In genomic region chr1:189311915-189312314, GRCh38 we compare ENCODE assay signal across 25 cellular contexts.
DNase-seq lines count a peak whose midpoint lies in the region; ATAC-seq and TF ChIP-seq lines count a peak whose summit lies in the region.
"Had no signal": no experiment of that assay in that cellular context is flagged by ENCODE, and none has a peak within 500 bp of the region (broad histone marks: within the 10 kb centered on the region; RNA-seq: fewer than 3 reads in every experiment).

No MANE protein-coding gene starts in this region.

- H3K27me3 ChIP-seq in endodermal cell (ENCODE audit: control insufficient read depth, insufficient read depth, low read length, poor library complexity, severe bottlenecking) (no peaks in the 10 kb centered on the region), neural progenitor cell (no peaks in the 10 kb centered on the region), dorsolateral prefrontal cortex (no peaks in the 10 kb centered on the region), SK-N-SH (ENCODE audit: insufficient read depth) (no peaks in the 10 kb centered on the region)
- H3K27me3 ChIP-seq: BE2C; BLaER1 treated with 17β-estradiol and CSF1 and Interleukin-3, amounts not matched to agents 10 nM and 100 nM had no signal

- intact Hi-C loops in dorsolateral prefrontal cortex (cut with DNase I), result no loop called here

- H3K4me3 ChIP-seq in endodermal cell (ENCODE audit: low read length) (peak overlapping the region; percentile 43), neural progenitor cell (no peak overlapping the region), dorsolateral prefrontal cortex (no peak overlapping the region), SK-N-SH (ENCODE audit: low read depth in 2 of 2, low read length in 1 of 2) (no peak overlapping the region)
- H3K4me3 ChIP-seq: A549; BLaER1 treated with 17β-estradiol and CSF1 and Interleukin-3, amounts not matched to agents 10 nM and 100 nM; GM12878; GM23248 had no signal

- TF ChIP-seq CTCF in WTC11 (IDR thresholded peaks at IDR 0.05) (no peak), endodermal cell (conservative IDR thresholded peaks at IDR 0.05) (no peak), neural progenitor cell (IDR thresholded peaks at IDR 0.05) (no peak), dorsolateral prefrontal cortex (IDR thresholded peaks at IDR 0.05 in 54 of 56, conservative IDR thresholded peaks at IDR 0.05 in 2 of 56; ENCODE audit: low read depth in 1 of 56, partially characterized antibody in 56 of 56) (no peak), SK-N-SH (IDR thresholded peaks at IDR 0.05) (no peak)

- WGBS in endodermal cell (ENCODE audit: insufficient coverage in 1 of 2, insufficient read length in 1 of 2), 2 experiments, result 65 to 89% methylated on average over 1 to 2 of the region's 2 CpGs
- 91% methylated on average over 2 of the region's 2 CpGs for WGBS in SK-N-SH (ENCODE audit: low lambda C conversion rate)

- H3K4me2 ChIP-seq in neural progenitor cell (peak overlapping the region; percentile 53), SK-N-SH (no peak overlapping the region)
- H3K4me2 ChIP-seq: A549; BLaER1 treated with 17β-estradiol and CSF1 and Interleukin-3, amounts not matched to agents 10 nM and 100 nM had no signal

- H3F3A ChIP-seq in neural progenitor cell (ENCODE audit: low read depth) (peaks cover 15% of the 10 kb centered on the region), SK-N-SH (replicated peaks; ENCODE audit: insufficient read depth) (no peaks in the 10 kb centered on the region)

- no peak overlapping the region for H2AFZ ChIP-seq in neural progenitor cell (replicated peaks)
- no peak overlapping the region for H2AFZ ChIP-seq in SK-N-SH (ENCODE audit: low read depth)
- H2AFZ ChIP-seq: GM23248 had no signal

- H3K9me3 ChIP-seq in endodermal cell (ENCODE audit: control insufficient read depth, low read length) (no peaks in the 10 kb centered on the region), neural progenitor cell (ENCODE audit: low read depth) (no peaks in the 10 kb centered on the region), SK-N-SH (no peaks in the 10 kb centered on the region)
- H3K9me3 ChIP-seq: A549; BE2C; BLaER1 treated with 17β-estradiol and CSF1 and Interleukin-3, amounts not matched to agents 10 nM and 100 nM had no signal

- H3K36me3 ChIP-seq in endodermal cell (ENCODE audit: control insufficient read depth, insufficient read depth, low read length) (no peaks in the 10 kb centered on the region), neural progenitor cell (no peaks in the 10 kb centered on the region), SK-N-SH (replicated peaks in 1 of 2; ENCODE audit: control insufficient read depth in 1 of 2, insufficient read depth in 2 of 2, low read length in 1 of 2) (no peaks in the 10 kb centered on the region)
- H3K36me3 ChIP-seq: BE2C; BLaER1 treated with 17β-estradiol and CSF1 and Interleukin-3, amounts not matched to agents 10 nM and 100 nM had no signal

- H3K27ac Mint-ChIP-seq in WTC11, result peak overlapping the region; percentile 78; the same call in 1 of the 2 replicates
- H3K27ac Mint-ChIP-seq in endodermal cell, result no peak overlapping the region
- no peak overlapping the region for H3K27ac Mint-ChIP-seq in neural progenitor cell
- H3K27ac Mint-ChIP-seq: CD14-positive monocyte; CD4-positive, alpha-beta T cell; CD8-positive, alpha-beta memory T cell had no signal

- H3K27me3 Mint-ChIP-seq in WTC11 (ENCODE audit: low read depth) (no peaks in the 10 kb centered on the region), endodermal cell (ENCODE audit: insufficient read depth) (no peaks in the 10 kb centered on the region), neural progenitor cell (ENCODE audit: insufficient read depth, low read depth) (no peaks in the 10 kb centered on the region)
- H3K27me3 Mint-ChIP-seq: CD4-positive, alpha-beta T cell; CD8-positive, alpha-beta memory T cell had no signal

- CTCF ChIA-PET in WTC11 (lab: Charles Lee), result no interaction called here
- CTCF ChIA-PET in SK-N-SH (lab: Yijun Ruan, JAX), result interaction anchor here (2.0 kb wide), 1 partner anchor 12 kb away, joined by 6 read pairs; no protein-coding TSS in a partner anchor

- no peak for TF ChIP-seq EP300 in SK-N-SH (IDR thresholded peaks at IDR 0.05; ENCODE audit: borderline replicate concordance in 1 of 2, low read depth in 1 of 2, low read length in 1 of 2)

- H3K4me1 ChIP-seq in endodermal cell (ENCODE audit: control insufficient read depth, insufficient read depth, low read length), result peaks cover 6% of the 10 kb centered on the region
- peaks cover 42% of the 10 kb centered on the region for H3K4me1 ChIP-seq in neural progenitor cell
- H3K4me1 ChIP-seq in SK-N-SH (ENCODE audit: control insufficient read depth in 1 of 2, insufficient read depth in 2 of 2, low read depth in 1 of 2, low read length in 1 of 2), result no peaks in the 10 kb centered on the region
- H3K4me1 ChIP-seq: A549; BE2C; BLaER1 treated with 17β-estradiol and CSF1 and Interleukin-3, amounts not matched to agents 10 nM and 100 nM had no signal

- no peak for TF ChIP-seq RAD21 in SK-N-SH (IDR thresholded peaks at IDR 0.05; ENCODE audit: low read length)

- H4K20me1 ChIP-seq in neural progenitor cell (ENCODE audit: low read depth) (no peaks in the 10 kb centered on the region), SK-N-SH (ENCODE audit: insufficient read depth) (no peaks in the 10 kb centered on the region)
- H4K20me1 ChIP-seq: BLaER1 treated with 17β-estradiol and CSF1 and Interleukin-3, amounts not matched to agents 10 nM and 100 nM had no signal

- H3K9me3 Mint-ChIP-seq in WTC11 (no peaks in the 10 kb centered on the region; the same call in 1 of the 2 replicates), endodermal cell (no peaks in the 10 kb centered on the region), neural progenitor cell (no peaks in the 10 kb centered on the region)
- H3K9me3 Mint-ChIP-seq: H9 had no signal

- H3K4me3 Mint-ChIP-seq in WTC11 (no peak overlapping the region), endodermal cell (no peak overlapping the region), neural progenitor cell (no peak overlapping the region)
- H3K4me3 Mint-ChIP-seq: CD14-positive monocyte; CD4-positive, alpha-beta T cell; CD8-positive, alpha-beta memory T cell; H9 had no signal

- H3K9ac ChIP-seq in endodermal cell (ENCODE audit: extremely low read depth, low read length, poor library complexity, severe bottlenecking) (no peak overlapping the region), neural progenitor cell (no peak overlapping the region), SK-N-SH (no peak overlapping the region)
- H3K9ac ChIP-seq: BLaER1 treated with 17β-estradiol and CSF1 and Interleukin-3, amounts not matched to agents 10 nM and 100 nM; GM23248 had no signal

- POLR2A ChIA-PET in WTC11 (lab: Charles Lee), result no interaction called here
- POLR2A ChIA-PET in SK-N-SH (lab: Yijun Ruan, JAX), result no interaction called here

- DNase-seq in OCI-M1 (lab: John Stamatoyannopoulos, UW) (peak; percentile 58), WTC11 (ENCODE audit: low spot score) (no peak), endodermal cell (no peak), neural progenitor cell (ENCODE audit: low spot score) (peak; percentile 68), dorsolateral prefrontal cortex (no peak), SK-N-SH (no peak)
- no peak for DNase-seq in stimulated activated CD4-positive, alpha-beta T cell treated with anti-CD3 and anti-CD28 coated beads, Interleukin-4, amount 100 ng/mL, for 1 hour
- DNase-seq in stimulated activated CD4-positive, alpha-beta T cell treated with anti-CD3 and anti-CD28 coated beads, Interleukin-2, amount 100 ng/mL, for 48 hours, result no peak
- DNase-seq: 8988T; ACHN; AML-193; BE2C; CD4-positive, alpha-beta T cell; CD8-positive, alpha-beta memory T cell; DMS 273 treated with DMSO at 0.1 percent for 48 hours; DMS79; EL; GDM1; GM23248; H9 had no signal

- H3K4me1 Mint-ChIP-seq in WTC11, result peaks cover 53% of the 10 kb centered on the region
- peaks cover 29% of the 10 kb centered on the region for H3K4me1 Mint-ChIP-seq in endodermal cell
- peaks cover 12% of the 10 kb centered on the region for H3K4me1 Mint-ChIP-seq in neural progenitor cell
- H3K4me1 Mint-ChIP-seq: CD14-positive monocyte; CD8-positive, alpha-beta memory T cell had no signal

- H3K27ac ChIP-seq in endodermal cell (ENCODE audit: low read depth, low read length) (peak overlapping the region; percentile 58), neural progenitor cell (peak overlapping the region; percentile 79), dorsolateral prefrontal cortex (no peak overlapping the region), SK-N-SH (ENCODE audit: low read depth in 2 of 2, low read length in 1 of 2) (no peak overlapping the region)
- H3K27ac ChIP-seq: A549; BLaER1 treated with 17β-estradiol and CSF1 and Interleukin-3, amounts not matched to agents 10 nM and 100 nM; GM23248 had no signal

- H3K36me3 Mint-ChIP-seq in WTC11 (no peaks in the 10 kb centered on the region), endodermal cell (ENCODE audit: low read depth) (no peaks in the 10 kb centered on the region), neural progenitor cell (no peaks in the 10 kb centered on the region)
- H3K36me3 Mint-ChIP-seq: CD14-positive monocyte; CD8-positive, alpha-beta memory T cell had no signal

- H3K9me2 ChIP-seq in SK-N-SH, result no peaks in the 10 kb centered on the region

- peak; percentile 49 for ATAC-seq in WTC11
- ATAC-seq: A549, GM12878, HCT116 had no signal

- H3K79me2 ChIP-seq in neural progenitor cell (ENCODE audit: low read depth) (no peaks in the 10 kb centered on the region), SK-N-SH (ENCODE audit: insufficient read depth) (no peaks in the 10 kb centered on the region)

TF ChIP-seq in SK-N-SH, 30 proteins besides CTCF, POLR2A, EP300 and RAD21 (continues in another document):
- TF ChIP-seq RFX5 (IDR thresholded peaks at IDR 0.05; ENCODE audit: low read length) (no peak), RXRA (IDR thresholded peaks at IDR 0.05; ENCODE audit: borderline replicate concordance, low read depth) (no peak), USF2 (IDR thresholded peaks at IDR 0.05; ENCODE audit: borderline replicate concordance, low read depth, low read length) (no peak), TCF12 (IDR thresholded peaks at IDR 0.05) (no peak), GATA2 (CRISPR knock-in tag; IDR thresholded peaks at IDR 0.05) (no peak), YY1 (IDR thresholded peaks at IDR 0.05; ENCODE audit: low read depth) (no peak)
- TF ChIP-seq, protein P1, sequence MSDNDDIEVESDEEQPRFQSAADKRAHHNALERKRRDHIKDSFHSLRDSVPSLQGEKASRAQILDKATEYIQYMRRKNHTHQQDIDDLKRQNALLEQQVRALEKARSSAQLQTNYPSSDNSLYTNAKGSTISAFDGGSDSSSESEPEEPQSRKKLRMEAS (IDR thresholded peaks at IDR 0.05; ENCODE audit: low read depth), result no peak

Comparison
In these comparisons a context has a peak if more than half of its experiments do, and no peak if none do; other contexts are left out.
1. DNase-seq: peak in OCI-M1 (single experiment) and neural progenitor cell (single experiment); none in WTC11 (single experiment), endodermal cell (single experiment), dorsolateral prefrontal cortex (0 of 10), stimulated activated CD4-positive, alpha-beta T cell treated with anti-CD3 and anti-CD28 coated beads, Interleukin-4, amount 100 ng/mL, for 1 hour (single experiment), SK-N-SH (single experiment) and stimulated activated CD4-positive, alpha-beta T cell treated with anti-CD3 and anti-CD28 coated beads, Interleukin-2, amount 100 ng/mL, for 48 hours (0 of 2).
2. H3K27ac ChIP-seq: peak in endodermal cell (single experiment) and neural progenitor cell (single experiment); none in dorsolateral prefrontal cortex (0 of 59) and SK-N-SH (0 of 2).